15 cellular contexts compared by ENCODE assay signal in the genomic region with DNA sequence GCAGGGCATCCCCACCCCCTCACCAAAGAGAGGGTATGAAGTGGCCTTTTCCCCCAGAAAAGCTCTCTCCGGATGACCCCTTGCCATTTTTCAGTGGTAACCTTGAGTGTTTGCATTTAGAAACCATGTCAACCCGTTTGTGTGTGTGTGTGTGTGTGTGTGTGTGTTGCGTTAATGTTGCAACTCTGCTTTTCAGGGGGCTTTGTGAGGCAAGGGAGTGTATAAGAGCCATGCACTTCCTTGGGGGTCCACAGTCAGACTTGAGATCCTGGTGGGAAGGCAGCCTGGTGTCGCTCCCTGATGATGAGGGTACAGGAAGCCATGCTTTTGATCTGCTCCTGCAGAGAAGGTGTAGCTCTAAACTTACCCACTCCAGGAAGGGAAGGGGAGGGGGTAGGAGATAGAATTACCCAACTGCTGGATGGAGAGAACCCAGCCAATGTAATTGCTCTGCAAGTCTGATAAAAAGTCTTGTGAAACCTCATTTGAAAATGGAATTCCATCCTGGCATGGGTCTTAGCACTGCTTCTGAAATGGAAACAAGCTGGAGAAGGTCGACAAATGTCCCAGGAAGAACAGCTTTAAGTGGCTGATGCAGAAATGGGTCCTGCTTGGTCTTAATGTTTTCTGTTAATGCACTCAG. TPM values are rescaled to one million over a fixed set of nuclear protein-coding genes. Genes with fewer than 3 reads are reported as not detected.
DNase-seq lines count a peak whose midpoint lies in the region; ATAC-seq and TF ChIP-seq lines count a peak whose summit lies in the region.
"Had no signal": no experiment of that assay in that cellular context is flagged by ENCODE, and none has a peak within 500 bp of the region (broad histone marks: within the 10 kb centered on the region; RNA-seq: fewer than 3 reads in every experiment).

No MANE protein-coding gene starts in this region.

- DNase-seq in HuH-7 (ENCODE audit: low spot score) (peak; percentile 23), amniotic epithelial cell (ENCODE audit: low read depth) (peak; percentile 94), left ventricle myocardium inferior (no peak), sigmoid colon (peak; percentile 65), dedifferentiated amniotic fluid mesenchymal stem cell (ENCODE audit: extremely low spot score) (no peak)
- DNase-seq in activated CD4-positive, CD25-positive, alpha-beta regulatory T cell (lab: John Stamatoyannopoulos, UW): no peak
- DNase-seq: amniotic stem cell, kidney glomerular epithelial cell, NCI-H1105 treated with DMSO at 0.1 percent for 48 hours, NCI-H524, PC-9, posterior cingulate gyrus had no signal

- H3K27me3 ChIP-seq in left ventricle myocardium inferior (ENCODE audit: low read depth): no peaks in the 10 kb centered on the region
- H3K27me3 ChIP-seq in sigmoid colon: no peaks in the 10 kb centered on the region

- H3K9me3 ChIP-seq in left ventricle myocardium inferior (replicated peaks): no peaks in the 10 kb centered on the region
- no peaks in the 10 kb centered on the region for H3K9me3 ChIP-seq in sigmoid colon

- WGBS in sigmoid colon, 2 donors: 79 to 80% methylated on average over 5 of the region's 5 CpGs

- H3K36me3 ChIP-seq in left ventricle myocardium inferior (peaks cover under 1% of the 10 kb centered on the region), sigmoid colon (no peaks in the 10 kb centered on the region)

- TF ChIP-seq POLR2A in sigmoid colon (IDR thresholded peaks at IDR 0.05): no peak

- no peak for TF ChIP-seq EP300 in sigmoid colon (IDR thresholded peaks at IDR 0.05)

- intact Hi-C loops in left ventricle myocardium inferior (cut with micrococcal nuclease) (no loop called here), sigmoid colon (cut with DNase I) (no loop called here)

- H3K4me3 ChIP-seq in left ventricle myocardium inferior (no peak overlapping the region), sigmoid colon (no peak overlapping the region)
- H3K4me3 ChIP-seq: K562, PC-9 had no signal

- H3K27ac ChIP-seq in left ventricle myocardium inferior (replicated peaks): peak overlapping the region; percentile 97
- H3K27ac ChIP-seq in sigmoid colon: peak overlapping the region in 2 of 4 donors; percentile 25 to 32
- H3K27ac ChIP-seq: PC-9 had no signal

- no peak for TF ChIP-seq CTCF in left ventricle myocardium inferior (IDR thresholded peaks at IDR 0.05; ENCODE audit: borderline replicate concordance)
- TF ChIP-seq CTCF in sigmoid colon (IDR thresholded peaks at IDR 0.05): no peak

- H3K4me1 ChIP-seq in left ventricle myocardium inferior (peaks cover 96% of the 10 kb centered on the region), sigmoid colon (peaks cover 0 to 68% (median 63%) of the 10 kb centered on the region in 4 donors)

- ATAC-seq in GM21515 (IDR thresholded peaks at IDR 0.05; ENCODE audit: unreplicated experiment): no peak
- ATAC-seq in GM21360 (IDR thresholded peaks at IDR 0.05; ENCODE audit: unreplicated experiment): no peak
- ATAC-seq: K562 had no signal

RNA-seq across cellular contexts. Expression of a gene that starts 10.7 kb away (rescaled TPM):
- total RNA-seq in left ventricle myocardium inferior (52.8 TPM), sigmoid colon (10 to 100 TPM; 19.8 to 32.4 (median 22.2) TPM)
- 10 to 100 TPM in 2 of 3 donors, 1 to 10 TPM in 1; 7.9 to 19.2 (median 15.5) TPM for polyA plus RNA-seq in sigmoid colon

RNA-seq across cellular contexts. Expression of a gene that starts 39.4 kb away (rescaled TPM):
- total RNA-seq in left ventricle myocardium inferior (301 TPM), sigmoid colon (100 to 1,000 TPM; 155 to 247 (median 169) TPM)
- polyA plus RNA-seq in sigmoid colon: 100 to 1,000 TPM; 133 to 267 (median 172) TPM

RNA-seq across cellular contexts. Expression of a gene that starts 52.5 kb away (rescaled TPM):
- total RNA-seq in left ventricle myocardium inferior (52.7 TPM), sigmoid colon (10 to 100 TPM; 16.8 to 26.5 (median 19.6) TPM)
- polyA plus RNA-seq in sigmoid colon: 10 to 100 TPM; 14.8 to 48.3 (median 22.2) TPM

Comparison
In these comparisons a context has a peak if more than half of its experiments do, and no peak if none do; other contexts are left out.
1. DNase-seq: peak in HuH-7 (single experiment), amniotic epithelial cell (single experiment) and sigmoid colon (single experiment); none in left ventricle myocardium inferior (single experiment), dedifferentiated amniotic fluid mesenchymal stem cell (single experiment) and activated CD4-positive, CD25-positive, alpha-beta regulatory T cell (0 of 4).